In the genomic region with DNA sequence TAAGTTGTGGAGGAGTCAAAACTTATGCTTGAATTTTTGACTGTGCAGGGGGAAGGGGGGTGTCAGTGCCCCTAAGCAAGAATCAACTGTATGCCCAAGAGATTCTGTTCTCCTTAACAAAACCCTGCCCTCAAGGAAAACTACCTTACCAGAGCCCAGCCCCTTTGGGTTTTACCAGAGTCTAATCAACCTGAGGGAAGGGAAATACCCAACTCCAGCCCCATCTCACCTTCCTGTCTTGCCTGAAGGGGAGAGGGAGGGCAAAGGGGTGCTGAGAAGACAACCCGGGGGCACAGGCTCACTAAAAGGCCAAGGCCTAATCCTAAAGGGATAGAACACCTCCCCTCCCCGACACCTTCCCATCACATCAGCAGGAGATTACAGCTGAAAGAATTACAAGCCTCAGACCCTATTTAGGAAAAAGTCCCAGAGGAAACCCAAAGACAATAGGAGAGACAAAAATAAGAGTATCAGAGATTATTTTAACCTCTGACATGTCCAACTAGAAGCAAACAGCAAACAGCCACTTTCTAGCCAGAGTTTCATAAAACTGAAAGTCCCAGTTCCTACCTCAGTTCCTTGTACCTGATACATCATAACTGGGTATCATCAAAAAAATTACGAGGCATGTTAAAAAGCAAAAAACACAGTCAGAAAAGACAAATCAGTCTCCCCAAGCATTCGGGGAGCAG, we compare ENCODE assay signal across 10 cellular contexts. TPM values are rescaled to one million over a fixed set of nuclear protein-coding genes. Genes with fewer than 3 reads are reported as not detected.
DNase-seq lines count a peak whose midpoint lies in the region; ATAC-seq, FAIRE-seq and TF ChIP-seq lines count a peak whose summit lies in the region.
"Had no signal": no experiment of that assay in that cellular context is flagged by ENCODE, and none has a peak within 500 bp of the region (broad histone marks: within the 10 kb centered on the region; RNA-seq: fewer than 3 reads in every experiment).

No MANE protein-coding gene starts in this region.

- no peaks in the 10 kb centered on the region for H3K36me3 ChIP-seq in thoracic aorta

- H3K27ac Mint-ChIP-seq in activated T-cell treated with anti-CD3 and anti-CD28 coated beads, Interleukin-2, amount 50 U/mL, for 72 hours, result peak overlapping the region; percentile 84
- peak overlapping the region; percentile 62 to 92 for H3K27ac Mint-ChIP-seq in activated naive CD4-positive, alpha-beta T cell treated with anti-CD3 and anti-CD28 coated beads, Interleukin-2, amount 50 U/mL, for 72 hours

- no peak for FAIRE-seq in HTR-8/SVneo (lab: Jason Lieb, UNC)

- peak overlapping the region; percentile 35 for H3K4me3 ChIP-seq in thoracic aorta

- peaks cover 23% of the 10 kb centered on the region for H3K27me3 Mint-ChIP-seq in activated T-cell treated with anti-CD3 and anti-CD28 coated beads, Interleukin-2, amount 50 U/mL, for 72 hours (ENCODE audit: low read depth)

- no peaks in the 10 kb centered on the region for H3K27me3 ChIP-seq in thoracic aorta (replicated peaks; ENCODE audit: insufficient read depth)

- ATAC-seq in activated T-cell treated with anti-CD3 and anti-CD28 coated beads, Interleukin-2, amount 50 U/mL, for 72 hours (replicated peaks in 1 of 2), result peak in 1 of 2 donors; percentile 36
- ATAC-seq in HG02678 (IDR thresholded peaks at IDR 0.05; ENCODE audit: unreplicated experiment), result peak; percentile 37
- peak in 1 of 2 donors; percentile 56 for ATAC-seq in activated naive CD4-positive, alpha-beta T cell treated with anti-CD3 and anti-CD28 coated beads, Interleukin-2, amount 50 U/mL, for 72 hours
- no peak for ATAC-seq in thoracic aorta (ENCODE audit: insufficient number of reproducible peaks, low FRiP score, low read depth)
- ATAC-seq: left colon had no signal

- no peak for TF ChIP-seq CTCF in thoracic aorta (IDR thresholded peaks at IDR 0.05)

- no peak for DNase-seq in activated T-cell treated with anti-CD3 and anti-CD28 coated beads, Interleukin-2, amount 50 U/mL, for 72 hours
- no peak for DNase-seq in activated T-cell treated with anti-CD3 and anti-CD28 coated beads, Interleukin-2, amount 50 U/mL, for 48 hours
- DNase-seq in activated naive CD4-positive, alpha-beta T cell treated with anti-CD3 and anti-CD28 coated beads, Interleukin-2, amount 50 U/mL, for 72 hours (ENCODE audit: low spot score in 2 of 2), result no peak
- DNase-seq in thoracic aorta (ENCODE audit: low spot score) (no peak), H4 (ENCODE audit: low spot score) (no peak), HTR-8/SVneo (ENCODE audit: insufficient read length, low spot score) (no peak), NCI-H2029 treated with DMSO at 0.1 percent for 48 hours (lab: John Stamatoyannopoulos, UW) (no peak)
- DNase-seq: NCI-H1105 had no signal

- H3K4me1 Mint-ChIP-seq in activated T-cell treated with anti-CD3 and anti-CD28 coated beads, Interleukin-2, amount 50 U/mL, for 72 hours (ENCODE audit: low read depth), result peaks cover 19% of the 10 kb centered on the region

- H3K4me1 ChIP-seq in thoracic aorta (ENCODE audit: control insufficient read depth in 1 of 2, low read depth in 2 of 2), result peaks cover 8 to 9% of the 10 kb centered on the region in 2 donors

- H3K36me3 Mint-ChIP-seq in activated T-cell treated with anti-CD3 and anti-CD28 coated beads, Interleukin-2, amount 50 U/mL, for 72 hours (ENCODE audit: insufficient read depth in 2 of 2), result peaks cover 2 to 3% of the 10 kb centered on the region in 2 donors
- peaks cover 0 to 19% of the 10 kb centered on the region in 2 donors for H3K36me3 Mint-ChIP-seq in activated naive CD4-positive, alpha-beta T cell treated with anti-CD3 and anti-CD28 coated beads, Interleukin-2, amount 50 U/mL, for 72 hours

- peak overlapping the region; percentile 45 for H3K27ac ChIP-seq in thoracic aorta

- no peaks in the 10 kb centered on the region for H3K9me3 Mint-ChIP-seq in activated T-cell treated with anti-CD3 and anti-CD28 coated beads, Interleukin-2, amount 50 U/mL, for 72 hours
- H3K9me3 Mint-ChIP-seq in activated naive CD4-positive, alpha-beta T cell treated with anti-CD3 and anti-CD28 coated beads, Interleukin-2, amount 50 U/mL, for 72 hours, result peaks cover 0 to 9% of the 10 kb centered on the region in 2 donors

- H3K9me3 ChIP-seq in thoracic aorta, result no peaks in the 10 kb centered on the region

- H3K4me3 Mint-ChIP-seq in activated T-cell treated with anti-CD3 and anti-CD28 coated beads, Interleukin-2, amount 50 U/mL, for 72 hours, result peak overlapping the region; percentile 65 to 68

RNA-seq across cellular contexts. Expression of a gene that starts 26.8 kb away (rescaled TPM):
- not detected for total RNA-seq in activated T-cell treated with anti-CD3 and anti-CD28 coated beads, Interleukin-2, amount 50 U/mL, for 72 hours
- total RNA-seq in activated naive CD4-positive, alpha-beta T cell treated with anti-CD3 and anti-CD28 coated beads, Interleukin-2, amount 50 U/mL, for 72 hours, result not detected
- not detected for total RNA-seq in thoracic aorta
- total RNA-seq in H4 (2014; rRNA removed; shearing (Covaris generic)), result not detected in 2 replicates
- total RNA-seq: left colon had no signal
